ENCODE assay signal across 2 cellular contexts in the genomic region with DNA sequence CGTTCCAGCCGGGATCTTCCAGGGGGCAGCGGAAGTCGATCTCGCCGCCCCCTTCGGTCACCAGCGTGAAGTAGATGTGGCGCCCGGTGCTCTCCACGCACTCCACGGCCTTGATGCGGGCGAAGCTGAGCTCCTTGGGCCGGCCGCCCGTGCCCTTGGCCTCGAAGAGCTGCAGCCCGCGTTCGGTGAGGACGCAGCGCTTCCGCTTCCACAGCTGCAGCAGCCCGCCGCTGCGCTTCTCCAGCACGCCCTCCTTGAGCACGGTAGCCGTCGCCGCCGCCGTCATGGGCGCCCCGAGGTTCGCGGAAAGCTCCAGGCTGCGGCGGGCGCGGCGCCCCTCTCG.
TF ChIP-seq lines count a peak whose summit lies in the region.

No MANE protein-coding gene starts in this region.

TF ChIP-seq in SK-N-SH, 30 proteins besides CTCF, POLR2A, EP300 and RAD21 (continued from another document):
- TF ChIP-seq, protein P1, sequence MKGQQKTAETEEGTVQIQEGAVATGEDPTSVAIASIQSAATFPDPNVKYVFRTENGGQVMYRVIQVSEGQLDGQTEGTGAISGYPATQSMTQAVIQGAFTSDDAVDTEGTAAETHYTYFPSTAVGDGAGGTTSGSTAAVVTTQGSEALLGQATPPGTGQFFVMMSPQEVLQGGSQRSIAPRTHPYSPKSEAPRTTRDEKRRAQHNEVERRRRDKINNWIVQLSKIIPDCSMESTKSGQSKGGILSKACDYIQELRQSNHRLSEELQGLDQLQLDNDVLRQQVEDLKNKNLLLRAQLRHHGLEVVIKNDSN (IDR thresholded peaks at IDR 0.05; ENCODE audit: borderline replicate concordance, low read depth): no peak
- TF ChIP-seq JUND (IDR thresholded peaks at IDR 0.05) (no peak), REST (IDR thresholded peaks at IDR 0.05; ENCODE audit: low read depth, low read length) (no peak), NRF1 (IDR thresholded peaks at IDR 0.05; ENCODE audit: low read depth, low read length) (no peak), MAX (IDR thresholded peaks at IDR 0.05; ENCODE audit: low read depth) (peak; percentile 16; the same call in 1 of the 2 replicates), GABPA (IDR thresholded peaks at IDR 0.05; ENCODE audit: low read depth) (peak; percentile 12; the same call in 1 of the 2 replicates), TEAD4 (IDR thresholded peaks at IDR 0.05; ENCODE audit: borderline replicate concordance, insufficient read depth) (no peak), ELF1 (IDR thresholded peaks at IDR 0.05) (no peak)
- TF ChIP-seq, protein P2, sequence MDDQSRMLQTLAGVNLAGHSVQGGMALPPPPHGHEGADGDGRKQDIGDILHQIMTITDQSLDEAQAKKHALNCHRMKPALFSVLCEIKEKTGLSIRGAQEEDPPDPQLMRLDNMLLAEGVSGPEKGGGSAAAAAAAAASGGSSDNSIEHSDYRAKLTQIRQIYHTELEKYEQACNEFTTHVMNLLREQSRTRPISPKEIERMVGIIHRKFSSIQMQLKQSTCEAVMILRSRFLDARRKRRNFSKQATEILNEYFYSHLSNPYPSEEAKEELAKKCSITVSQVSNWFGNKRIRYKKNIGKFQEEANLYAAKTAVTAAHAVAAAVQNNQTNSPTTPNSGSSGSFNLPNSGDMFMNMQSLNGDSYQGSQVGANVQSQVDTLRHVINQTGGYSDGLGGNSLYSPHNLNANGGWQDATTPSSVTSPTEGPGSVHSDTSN (IDR thresholded peaks at IDR 0.05): no peak

TF ChIP-seq in SK-N-SH treated with all-trans-retinoic acid at 6 μM for 48 hours, 23 proteins besides CTCF, POLR2A, EP300 and RAD21 (continued from another document):
- TF ChIP-seq TSHZ2 (CRISPR knock-in tag; IDR thresholded peaks at IDR 0.05): no peak
- TF ChIP-seq OSR1 (CRISPR knock-in tag; IDR thresholded peaks at IDR 0.05): no peak
- TF ChIP-seq SNAI2 (CRISPR knock-in tag; IDR thresholded peaks at IDR 0.05): no peak
- no peak for TF ChIP-seq TOX (CRISPR knock-in tag; IDR thresholded peaks at IDR 0.05; ENCODE audit: borderline replicate concordance)
- no peak for TF ChIP-seq CSRNP3 (CRISPR knock-in tag; IDR thresholded peaks at IDR 0.05)
- no peak for TF ChIP-seq GLIS3 (CRISPR knock-in tag; IDR thresholded peaks at IDR 0.05)
- TF ChIP-seq ZNF8 (CRISPR knock-in tag; IDR thresholded peaks at IDR 0.05): no peak
- no peak for TF ChIP-seq CREB5 (CRISPR knock-in tag; IDR thresholded peaks at IDR 0.05; ENCODE audit: low read depth)
- TF ChIP-seq BACH2 (CRISPR knock-in tag; IDR thresholded peaks at IDR 0.05; ENCODE audit: borderline replicate concordance): no peak
- no peak for TF ChIP-seq CSDC2 (CRISPR knock-in tag; IDR thresholded peaks at IDR 0.05)
- no peak for TF ChIP-seq ZC3H10 (CRISPR knock-in tag; IDR thresholded peaks at IDR 0.05)
